8 cellular contexts compared by ENCODE assay signal in genomic region chr3:137148406-137148805, GRCh38.
"Had no signal": no experiment of that assay in that cellular context is flagged by ENCODE, and none has a peak within 500 bp of the region (broad histone marks: within the 10 kb centered on the region; RNA-seq: fewer than 3 reads in every experiment).

No MANE protein-coding gene starts in this region.

- H3K9me3 ChIP-seq: HAP-1 had no signal

- H3K4me1 ChIP-seq: HAP-1 had no signal

- H3K27ac ChIP-seq: HL-60, KMS-11 had no signal

- FAIRE-seq: HepG2 had no signal

- H3K36me3 ChIP-seq: HAP-1 had no signal

- H3K4me3 ChIP-seq: HAP-1 had no signal

- DNase-seq: GOT3, H7, HFFc6, KBM-7 had no signal
